Comparison of ENCODE assay signal across 12 cellular contexts in the genomic region with DNA sequence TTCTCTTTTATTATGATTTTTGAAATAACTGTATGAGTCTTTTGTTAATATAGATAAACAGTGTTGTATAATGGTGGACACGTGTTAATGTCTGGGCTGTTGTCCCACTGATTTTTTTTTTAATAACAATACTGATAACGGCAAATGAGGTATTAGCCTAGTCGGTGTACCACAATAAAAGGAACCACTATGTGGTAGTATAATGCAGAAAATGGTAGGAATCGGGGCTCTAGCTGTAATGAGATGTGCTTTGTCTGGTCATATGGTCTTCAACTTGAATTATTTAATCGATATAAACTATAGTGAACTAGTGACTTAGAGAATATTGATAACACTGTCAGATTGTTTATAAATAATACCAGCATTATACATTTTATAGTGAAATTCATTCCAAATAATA.
DNase-seq lines count a peak whose midpoint lies in the region; ATAC-seq and TF ChIP-seq lines count a peak whose summit lies in the region.
"Had no signal": no experiment of that assay in that cellular context is flagged by ENCODE, and none has a peak within 500 bp of the region (broad histone marks: within the 10 kb centered on the region; RNA-seq: fewer than 3 reads in every experiment).

No MANE protein-coding gene starts in this region.

- DNase-seq in HCEC 1CT (peak; percentile 58), RWPE2 (ENCODE audit: low spot score) (no peak), fibroblast of mammary gland (ENCODE audit: low read depth) (peak; percentile 44), osteocyte (ENCODE audit: extremely low spot score, unreplicated experiment) (no peak), body of pancreas (no peak)
- DNase-seq in activated effector memory CD4-positive, alpha-beta T cell treated with anti-CD3 and anti-CD28 coated beads, Interleukin-2, amount 50 U/mL, for 16 hours: no peak
- DNase-seq: activated T-cell treated with anti-CD3 and anti-CD28 coated beads, Interleukin-2, amount 50 U/mL, for 1 hour; CD8-positive, alpha-beta T cell; NCI-H1436 treated with DMSO at 0.1 percent for 48 hours; sigmoid colon had no signal

- peaks cover 11% of the 10 kb centered on the region for H3K9me3 Mint-ChIP-seq in osteocyte (ENCODE audit: unreplicated experiment)

- WGBS in body of pancreas, 2 donors: 36 to 56% methylated on average over 5 of the region's 5 CpGs

- H3K27me3 ChIP-seq in RWPE2 (ENCODE audit: insufficient read depth, poor library complexity, severe bottlenecking) (no peaks in the 10 kb centered on the region), body of pancreas (no peaks in the 10 kb centered on the region)
- H3K27me3 ChIP-seq: sigmoid colon had no signal

- intact Hi-C loops in body of pancreas (cut with DNase I): no loop called here

- peak; percentile 50; the same call in 1 of the 3 replicates for ATAC-seq in RWPE2 (ENCODE audit: low read depth)
- ATAC-seq in GM19351 (IDR thresholded peaks at IDR 0.05; ENCODE audit: unreplicated experiment): no peak
- ATAC-seq in body of pancreas: no peak
- ATAC-seq: activated CD4-positive, CD25-positive, alpha-beta regulatory T cell treated with anti-CD3 and anti-CD28 coated beads, Interleukin-2, amount 50 U/mL, for 24 hours; CD8-positive, alpha-beta T cell had no signal

- H3K27ac ChIP-seq in RWPE2 (ENCODE audit: poor library complexity, severe bottlenecking) (no peak overlapping the region), body of pancreas (no peak overlapping the region)
- H3K27ac ChIP-seq: sigmoid colon had no signal

- TF ChIP-seq POLR2A in body of pancreas (IDR thresholded peaks at IDR 0.05): no peak

- TF ChIP-seq CTCF in RWPE2 (IDR thresholded peaks at IDR 0.05; ENCODE audit: poor library complexity, severe bottlenecking) (peak; percentile 50), fibroblast of mammary gland (conservative IDR thresholded peaks at IDR 0.05; ENCODE audit: control insufficient read depth, insufficient read depth, low read depth, low read length) (peak; percentile 26), osteocyte (IDR thresholded peaks at IDR 0.05) (peak; percentile 19), body of pancreas (IDR thresholded peaks at IDR 0.05) (peak in 1 of 7 experiments; percentile 8)

- peaks cover 22% of the 10 kb centered on the region for H3K4me1 ChIP-seq in RWPE2 (ENCODE audit: insufficient read depth, poor library complexity, severe bottlenecking)
- H3K4me1 ChIP-seq in body of pancreas: no peaks in the 10 kb centered on the region
- H3K4me1 ChIP-seq: sigmoid colon had no signal

- no peaks in the 10 kb centered on the region for H3K36me3 Mint-ChIP-seq in osteocyte (ENCODE audit: unreplicated experiment)
- H3K36me3 Mint-ChIP-seq: CD8-positive, alpha-beta T cell had no signal

- H3K27ac Mint-ChIP-seq in osteocyte (ENCODE audit: unreplicated experiment): no peak overlapping the region
- H3K27ac Mint-ChIP-seq: CD8-positive, alpha-beta T cell had no signal

- no peak overlapping the region for H3K4me3 Mint-ChIP-seq in osteocyte (ENCODE audit: unreplicated experiment)
- H3K4me3 Mint-ChIP-seq: CD8-positive, alpha-beta T cell had no signal

- H3K4me3 ChIP-seq in RWPE2 (ENCODE audit: severe bottlenecking) (no peak overlapping the region), fibroblast of mammary gland (ENCODE audit: control insufficient read depth, low read depth, low read length) (no peak overlapping the region), body of pancreas (no peak overlapping the region)
- H3K4me3 ChIP-seq: sigmoid colon had no signal

- H3K27me3 Mint-ChIP-seq in osteocyte (ENCODE audit: unreplicated experiment): no peaks in the 10 kb centered on the region

- H3K9me3 ChIP-seq in RWPE2 (ENCODE audit: severe bottlenecking) (no peaks in the 10 kb centered on the region), body of pancreas (no peaks in the 10 kb centered on the region)
- H3K9me3 ChIP-seq: sigmoid colon had no signal

- H3K4me1 Mint-ChIP-seq in osteocyte (ENCODE audit: unreplicated experiment): no peaks in the 10 kb centered on the region

- no peaks in the 10 kb centered on the region for H3K36me3 ChIP-seq in RWPE2 (ENCODE audit: low read depth)
- H3K36me3 ChIP-seq in body of pancreas (replicated peaks in 1 of 2; ENCODE audit: insufficient read depth in 1 of 2, low read depth in 2 of 2): no peaks in the 10 kb centered on the region
- H3K36me3 ChIP-seq: sigmoid colon had no signal

Comparison
In these comparisons a context has a peak if more than half of its experiments do, and no peak if none do; other contexts are left out.
1. DNase-seq: peak in HCEC 1CT (single experiment) and fibroblast of mammary gland (single experiment); none in RWPE2 (single experiment), osteocyte (single experiment), activated effector memory CD4-positive, alpha-beta T cell treated with anti-CD3 and anti-CD28 coated beads, Interleukin-2, amount 50 U/mL, for 16 hours (single experiment) and body of pancreas (0 of 4).